Comparison of ENCODE assay signal across 23 cellular contexts in the genomic region with DNA sequence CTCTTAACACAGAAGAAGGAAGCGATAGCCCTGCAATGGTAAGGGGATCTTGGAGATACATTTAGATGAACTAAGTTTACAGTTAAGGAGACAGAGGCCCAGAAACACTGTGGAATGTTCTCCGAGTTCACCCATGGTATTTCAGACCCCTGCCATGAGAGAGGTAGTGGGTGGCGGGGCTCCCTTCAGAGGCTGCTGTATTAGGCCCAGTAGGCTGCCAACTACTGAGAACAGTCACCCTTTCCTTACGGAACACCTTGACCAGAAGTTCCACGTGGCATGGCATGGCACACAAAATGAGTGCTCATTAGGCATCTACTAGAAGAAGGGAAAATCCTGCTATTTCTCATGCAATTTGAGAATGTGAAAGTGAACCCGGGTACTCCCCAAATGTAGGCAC.
"Had no signal": no experiment of that assay in that cellular context is flagged by ENCODE, and none has a peak within 500 bp of the region (broad histone marks: within the 10 kb centered on the region; RNA-seq: fewer than 3 reads in every experiment).

No MANE protein-coding gene starts in this region.

- H3K27ac ChIP-seq: HL-60, KMS-11, SJSA1, SK-N-MC had no signal

- H3K4me3 ChIP-seq: K562, SJSA1, SK-N-MC had no signal

- H3K27me3 Mint-ChIP-seq: IgD-negative memory B cell had no signal

- H3K4me3 Mint-ChIP-seq: IgD-negative memory B cell had no signal

- DNase-seq: Kasumi-1, MM.1S, NCI-H1092 treated with DMSO at 0.1 percent for 48 hours, NCI-H1436, NCI-H187, NCI-H2029, NCI-H2081 treated with DMSO at 0.1 percent for 48 hours, NCI-H2171, NCI-H226, NCI-H446, NCI-H510A, NCI-H524 treated with DMSO at 0.1 percent for 48 hours, NCI-H69, NCI-H774, Right ventricle myocardium superior, RPMI8226, SIG-M5 had no signal

- H3K36me3 Mint-ChIP-seq: IgD-negative memory B cell had no signal

- ATAC-seq: K562 had no signal

- H3K36me3 ChIP-seq: SJSA1 had no signal

- H3K4me1 ChIP-seq: SJSA1 had no signal

- H3K9me3 ChIP-seq: SJSA1 had no signal

- H3K27ac Mint-ChIP-seq: IgD-negative memory B cell had no signal

- H3K27me3 ChIP-seq: SJSA1 had no signal
